Comparison of ENCODE assay signal across 10 cellular contexts in the genomic region with DNA sequence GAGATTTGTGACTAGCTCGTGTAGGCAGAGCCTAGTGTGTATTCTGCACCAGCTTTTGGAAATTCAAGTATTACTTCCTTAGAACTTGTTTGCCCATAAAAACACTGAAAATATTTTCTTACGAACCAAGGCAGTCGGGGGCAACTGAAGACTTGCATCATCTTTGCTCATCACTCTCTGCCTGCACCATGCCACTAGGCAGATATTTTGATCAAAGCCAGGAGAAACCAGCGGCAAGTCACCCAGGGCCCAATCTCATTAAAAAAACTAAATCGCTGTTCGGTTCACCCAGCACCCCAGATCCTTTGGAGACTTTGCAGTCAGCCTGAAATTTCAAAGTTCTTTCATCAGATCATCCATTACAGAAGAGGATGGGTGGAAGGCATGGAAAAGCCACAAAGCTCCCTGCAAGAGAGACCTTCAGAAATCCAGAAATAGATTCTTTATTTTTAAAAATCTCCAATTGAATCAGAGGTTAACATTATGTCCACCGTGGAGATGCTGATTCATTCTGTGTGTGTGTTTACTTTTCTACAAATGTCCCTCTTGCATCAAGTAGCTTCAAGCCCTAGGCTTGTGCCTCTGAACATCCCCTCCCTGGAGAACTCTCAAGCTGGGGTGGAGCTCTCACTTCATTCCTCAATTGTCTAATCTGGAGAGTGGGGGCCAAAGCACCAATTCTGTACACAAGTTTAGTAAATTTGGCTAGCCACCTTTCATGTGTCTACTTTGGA.
DNase-seq lines count a peak whose midpoint lies in the region; ATAC-seq, FAIRE-seq and TF ChIP-seq lines count a peak whose summit lies in the region.
"Had no signal": no experiment of that assay in that cellular context is flagged by ENCODE, and none has a peak within 500 bp of the region (broad histone marks: within the 10 kb centered on the region; RNA-seq: fewer than 3 reads in every experiment).

No MANE protein-coding gene starts in this region.

- H3K4me2 ChIP-seq in PC-9 = peak overlapping the region; percentile 76

- intact Hi-C loops in PC-9 (cut with micrococcal nuclease; ENCODE audit: unreplicated experiment) = no loop called here

- BruUV-seq in PC-9 (replicated peaks; lab: Mats Ljungman, UMichigan) = no TSS peak

- peaks cover 22% of the 10 kb centered on the region for H3F3A ChIP-seq in PC-9 (ENCODE audit: insufficient read depth, low read depth)

- H3K27me3 ChIP-seq in PC-9 (ENCODE audit: insufficient read depth, low read depth) = no peaks in the 10 kb centered on the region

- no peaks in the 10 kb centered on the region for H3K9me2 ChIP-seq in PC-9 (ENCODE audit: insufficient read depth)

- no peaks in the 10 kb centered on the region for H3K9me3 ChIP-seq in PC-9 (ENCODE audit: insufficient read depth, low read depth)

- peak overlapping the region; percentile 85 for H3K27ac ChIP-seq in PC-9

- no peak for TF ChIP-seq CTCF in PC-9 (conservative IDR thresholded peaks at IDR 0.05)

- no peak overlapping the region for H3K4me3 ChIP-seq in PC-9

- FAIRE-seq in GM12891 (lab: Jason Lieb, UNC) = peak; percentile 26
- FAIRE-seq: endometrium had no signal

- CTCF ChIA-PET in PC-9 (lab: Charles Lee) = no interaction called here

- peaks cover 45% of the 10 kb centered on the region for H3K4me1 ChIP-seq in PC-9 (replicated peaks; ENCODE audit: insufficient read depth)

- POLR2A ChIA-PET in PC-9 (lab: Charles Lee; ENCODE audit: unreplicated experiment) = interaction anchor here (0.6 to 1.0 kb wide), 4 partner anchors 9 to 496 kb away, joined by 4 to 8 read pairs (median 6); no protein-coding TSS in a partner anchor

- H3K36me3 ChIP-seq in PC-9 (ENCODE audit: low read depth) = no peaks in the 10 kb centered on the region

- TF ChIP-seq POLR2A in GM12891 (IDR thresholded peaks at IDR 0.05; ENCODE audit: low read depth, low read length) = no peak

- no peak for DNase-seq in GM12891 (ENCODE audit: insufficient read length, low spot score)
- DNase-seq in PC-9 = peak in 1 of 2 experiments; percentile 66
- DNase-seq in dedifferentiated amniotic fluid mesenchymal stem cell (ENCODE audit: extremely low spot score) = peak; percentile 59
- peak; percentile 75 for DNase-seq in renal cortical epithelial cell (ENCODE audit: low read depth)
- DNase-seq in DMS79 treated with DMSO at 0.1 percent for 48 hours (lab: John Stamatoyannopoulos, UW) = no peak
- DNase-seq: GOT3, NCI-H774 had no signal

- H4K20me1 ChIP-seq in PC-9 (ENCODE audit: insufficient read depth) = no peaks in the 10 kb centered on the region

- H3K79me2 ChIP-seq in PC-9 (ENCODE audit: low read depth) = peaks cover 56% of the 10 kb centered on the region; the same call in 1 of the 2 replicates

- no peak overlapping the region for H2AFZ ChIP-seq in PC-9

- no peak for ATAC-seq in HG03460 (IDR thresholded peaks at IDR 0.05; ENCODE audit: unreplicated experiment)
- ATAC-seq in HG03135 (IDR thresholded peaks at IDR 0.05; ENCODE audit: unreplicated experiment) = no peak

TF ChIP-seq in GM12891, 5 proteins besides CTCF, POLR2A, EP300 and RAD21:
- TF ChIP-seq PAX5 (IDR thresholded peaks at IDR 0.05; ENCODE audit: insufficient read depth, low read length, severe bottlenecking) (no peak), SPI1 (IDR thresholded peaks at IDR 0.05; ENCODE audit: low read depth, low read length) (no peak), POU2F2 (IDR thresholded peaks at IDR 0.05; ENCODE audit: low read depth, low read length) (no peak), TAF1 (IDR thresholded peaks at IDR 0.05; ENCODE audit: low read depth, low read length) (no peak), POLR2AphosphoS5 (IDR thresholded peaks at IDR 0.05; ENCODE audit: low read depth, low read length) (no peak)

Comparison
In these comparisons a context has a peak if more than half of its experiments do, and no peak if none do; other contexts are left out.
1. DNase-seq: peak in dedifferentiated amniotic fluid mesenchymal stem cell (single experiment) and renal cortical epithelial cell (single experiment); none in GM12891 (single experiment) and DMS79 treated with DMSO at 0.1 percent for 48 hours (single experiment).